ENCODE assay signal across 8 cellular contexts in the genomic region with DNA sequence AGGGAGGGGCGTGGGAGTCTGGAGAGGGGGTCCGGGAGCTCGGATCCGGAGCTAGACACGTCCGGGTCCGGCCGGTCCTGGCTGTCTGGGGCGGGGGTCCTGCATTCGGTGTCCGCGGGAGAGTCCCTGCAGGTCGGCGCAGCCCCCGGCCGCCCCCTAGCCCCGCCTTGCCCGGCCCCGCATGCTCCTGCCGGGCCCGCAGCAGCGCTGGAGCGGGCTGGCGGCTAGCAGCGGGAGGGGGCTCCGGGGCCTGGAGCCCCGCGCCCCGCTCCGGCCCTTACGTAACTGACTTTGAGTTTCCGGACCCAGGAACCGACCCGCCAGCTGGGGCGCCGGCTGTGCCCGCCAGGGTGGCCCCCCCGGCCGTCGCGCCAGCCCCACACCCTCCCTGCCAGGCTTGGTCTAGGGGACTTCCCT. TPM values are rescaled to one million over a fixed set of nuclear protein-coding genes. Genes with fewer than 3 reads are reported as not detected.
DNase-seq lines count a peak whose midpoint lies in the region; ATAC-seq and TF ChIP-seq lines count a peak whose summit lies in the region.

No MANE protein-coding gene starts in this region.

- intact Hi-C loops in ascending aorta (cut with DNase I), result loop anchor here (1.0 to 10.0 kb wide), 8 partner anchors 27 to 1895 kb away; a partner anchor contains a TSS

- H3K27ac ChIP-seq in RWPE2 (ENCODE audit: poor library complexity, severe bottlenecking) (peak overlapping the region; percentile 32), ascending aorta (peak overlapping the region; percentile 62 to 63), iPS-18a (ENCODE audit: low read length) (no peak overlapping the region)

- H3K9me3 ChIP-seq in RWPE2 (ENCODE audit: severe bottlenecking) (no peaks in the 10 kb centered on the region), ascending aorta (no peaks in the 10 kb centered on the region), iPS-18a (ENCODE audit: control insufficient read depth, low read depth, low read length) (no peaks in the 10 kb centered on the region)

- DNase-seq in GM19238 (ENCODE audit: insufficient read length, low spot score) (peak; percentile 13), RWPE2 (ENCODE audit: low spot score) (no peak), ascending aorta (ENCODE audit: low spot score in 2 of 2) (peak; percentile 20 to 70), NCI-H2171 treated with DMSO at 0.1 percent for 48 hours (lab: John Stamatoyannopoulos, UW) (no peak), cerebellum (ENCODE audit: low spot score) (no peak)
- DNase-seq in stimulated activated CD4-positive, alpha-beta T cell treated with anti-CD3 and anti-CD28 coated beads, Interleukin-4, amount 100 ng/mL, for 1 hour, result peak; percentile 43

- H3K4me1 ChIP-seq in RWPE2 (ENCODE audit: insufficient read depth, poor library complexity, severe bottlenecking) (peaks cover 8% of the 10 kb centered on the region), ascending aorta (peaks cover 7 to 21% of the 10 kb centered on the region in 2 donors), iPS-18a (ENCODE audit: control insufficient read depth, low read depth, low read length) (peaks cover 32% of the 10 kb centered on the region)

- TF ChIP-seq CTCF in RWPE2 (IDR thresholded peaks at IDR 0.05; ENCODE audit: poor library complexity, severe bottlenecking), result no peak
- no peak for TF ChIP-seq CTCF in ascending aorta (IDR thresholded peaks at IDR 0.05)

- H3K4me3 ChIP-seq in RWPE2 (ENCODE audit: severe bottlenecking) (peak overlapping the region; percentile 68), ascending aorta (peak overlapping the region; percentile 90 to 94), iPS-18a (ENCODE audit: low read length) (peak overlapping the region; percentile 82)

- peak; percentile 6; the same call in 2 of the 3 replicates for ATAC-seq in RWPE2 (ENCODE audit: low read depth)
- no peak for ATAC-seq in GM21825 (IDR thresholded peaks at IDR 0.05; ENCODE audit: unreplicated experiment)

- H3K9ac ChIP-seq in iPS-18a (ENCODE audit: low read length), result peak overlapping the region; percentile 22

- H3K36me3 ChIP-seq in RWPE2 (ENCODE audit: low read depth), result no peaks in the 10 kb centered on the region
- no peaks in the 10 kb centered on the region for H3K36me3 ChIP-seq in ascending aorta
- no peaks in the 10 kb centered on the region for H3K36me3 ChIP-seq in iPS-18a (ENCODE audit: control insufficient read depth, low read depth, low read length)

- H3K27me3 ChIP-seq in RWPE2 (ENCODE audit: insufficient read depth, poor library complexity, severe bottlenecking) (no peaks in the 10 kb centered on the region), ascending aorta (no peaks in the 10 kb centered on the region), iPS-18a (ENCODE audit: control insufficient read depth, insufficient read depth, low read length) (peaks cover 29% of the 10 kb centered on the region)

RNA-seq across cellular contexts. Expression of a gene that starts 26.9 kb away (rescaled TPM):
- 47.6 TPM for total RNA-seq in ascending aorta
- total RNA-seq in cerebellum, result 91.5 TPM

Comparison
In these comparisons a context has a peak if more than half of its experiments do, and no peak if none do; other contexts are left out.
1. DNase-seq: peak in GM19238 (single experiment), ascending aorta (2 of 2) and stimulated activated CD4-positive, alpha-beta T cell treated with anti-CD3 and anti-CD28 coated beads, Interleukin-4, amount 100 ng/mL, for 1 hour (single experiment); none in RWPE2 (single experiment), NCI-H2171 treated with DMSO at 0.1 percent for 48 hours (single experiment) and cerebellum (single experiment).
2. Peak in every context shown above with its lines, with median percentiles within 50 percentile points of each other: H3K4me3 ChIP-seq.